ENCODE assay signal across 29 cellular contexts in the genomic region with DNA sequence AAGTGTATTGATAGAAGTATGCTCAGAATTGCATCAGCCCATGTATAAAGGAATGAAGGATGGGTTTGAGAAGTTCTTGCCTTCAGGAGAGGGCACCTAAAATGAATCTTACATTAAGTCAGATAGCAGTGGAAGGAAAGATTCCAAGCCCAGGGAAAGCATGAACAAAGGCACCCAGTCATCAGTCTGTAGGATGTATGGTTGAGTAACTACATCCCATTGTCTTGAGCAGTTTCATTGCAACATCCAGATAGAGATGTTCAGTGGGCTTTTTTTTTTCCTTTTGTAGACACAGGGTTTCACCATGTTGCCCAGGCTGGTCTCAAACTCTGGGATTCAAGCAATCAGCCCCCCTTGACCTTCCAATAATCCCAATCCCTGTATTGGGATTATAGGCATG.
"Had no signal": no experiment of that assay in that cellular context is flagged by ENCODE, and none has a peak within 500 bp of the region (broad histone marks: within the 10 kb centered on the region; RNA-seq: fewer than 3 reads in every experiment).

No MANE protein-coding gene starts in this region.

- FAIRE-seq: frontal cortex, islet of Langerhans had no signal

- H3K36me3 Mint-ChIP-seq: activated naive CD4-positive, alpha-beta T cell treated with anti-CD3 and anti-CD28 coated beads, Interleukin-2, amount 50 U/mL, for 24 hours; naive B cell; stimulated activated naive B cell treated with anti-CD40 and anti-IgM and Interleukin-4, amounts not matched to agents 10 μg/mL and 1 μg/mL and 100 μg/mL, for 72 hours had no signal

- H3K4me1 Mint-ChIP-seq: activated CD4-positive, alpha-beta memory T cell treated with anti-CD3 and anti-CD28 coated beads, Interleukin-2, amount 10 ng/mL, durations not matched to agents 7 days and 5 days; activated CD4-positive, alpha-beta T cell treated with anti-CD3 and anti-CD28 coated beads, Interleukin-2, amount 10 ng/mL, durations not matched to agents 7 days and 5 days; activated naive CD4-positive, alpha-beta T cell treated with anti-CD3 and anti-CD28 coated beads, Interleukin-2, amount 50 U/mL, for 24 hours; activated naive CD8-positive, alpha-beta T cell treated with anti-CD3 and anti-CD28 coated beads, Interleukin-2, amount 50 U/mL, for 24 hours; activated T-helper 17 cell treated with anti-CD3 and anti-CD28 coated beads, Interleukin-2, amount 50 U/mL, for 72 hours; central memory CD8-positive, alpha-beta T cell; naive B cell; stimulated activated naive B cell treated with anti-CD40 and anti-IgM and Interleukin-4, amounts not matched to agents 10 μg/mL and 1 μg/mL and 100 μg/mL, for 72 hours had no signal

- H3K4me3 Mint-ChIP-seq: activated CD4-positive, alpha-beta memory T cell treated with anti-CD3 and anti-CD28 coated beads, Interleukin-2, amount 10 ng/mL, durations not matched to agents 7 days and 5 days; activated CD4-positive, alpha-beta T cell treated with anti-CD3 and anti-CD28 coated beads, Interleukin-2, amount 10 ng/mL, durations not matched to agents 7 days and 5 days; activated naive CD4-positive, alpha-beta T cell treated with anti-CD3 and anti-CD28 coated beads, Interleukin-2, amount 50 U/mL, for 24 hours; activated naive CD8-positive, alpha-beta T cell treated with anti-CD3 and anti-CD28 coated beads, Interleukin-2, amount 50 U/mL, for 24 hours; activated T-cell treated with anti-CD3 and anti-CD28 coated beads, Interleukin-2, amount 50 U/mL, for 4 hours; activated T-helper 17 cell treated with anti-CD3 and anti-CD28 coated beads, Interleukin-2, amount 50 U/mL, for 72 hours; central memory CD8-positive, alpha-beta T cell; dendritic cell treated with granulocyte-macrophage colony-stimulating factor and Interleukin-4, amounts not matched to agents 40 ng/mL and 50 ng/mL, for 4 days; naive B cell; nephron progenitor cell; stimulated activated naive B cell treated with anti-CD40 and anti-IgM and Interleukin-4, amounts not matched to agents 10 μg/mL and 1 μg/mL and 100 μg/mL, for 72 hours had no signal

- H3K27ac ChIP-seq: breast epithelium, epithelial cell of prostate, neutrophil, sigmoid colon, stomach, thyroid gland, upper lobe of left lung, vagina had no signal

- H3K4me1 ChIP-seq: breast epithelium, stomach, thyroid gland, upper lobe of left lung had no signal

- H3K27me3 Mint-ChIP-seq: activated CD4-positive, alpha-beta memory T cell treated with anti-CD3 and anti-CD28 coated beads, Interleukin-2, amount 10 ng/mL, durations not matched to agents 7 days and 5 days; activated CD4-positive, alpha-beta T cell treated with anti-CD3 and anti-CD28 coated beads, Interleukin-2, amount 10 ng/mL, durations not matched to agents 7 days and 5 days; activated naive CD4-positive, alpha-beta T cell treated with anti-CD3 and anti-CD28 coated beads, Interleukin-2, amount 50 U/mL, for 24 hours; activated naive CD8-positive, alpha-beta T cell treated with anti-CD3 and anti-CD28 coated beads, Interleukin-2, amount 50 U/mL, for 24 hours; activated T-helper 17 cell treated with anti-CD3 and anti-CD28 coated beads, Interleukin-2, amount 50 U/mL, for 72 hours; central memory CD8-positive, alpha-beta T cell; dendritic cell treated with granulocyte-macrophage colony-stimulating factor and Interleukin-4, amounts not matched to agents 40 ng/mL and 50 ng/mL, for 4 days; naive B cell had no signal

- DNase-seq: activated CD4-positive, alpha-beta memory T cell treated with anti-CD3 and anti-CD28 coated beads, Interleukin-2, amount 10 ng/mL, durations not matched to agents 7 days and 5 days; activated CD4-positive, alpha-beta T cell treated with anti-CD3 and anti-CD28 coated beads, Interleukin-2, amount 10 ng/mL, durations not matched to agents 7 days and 5 days; activated CD4-positive, CD25-positive, alpha-beta regulatory T cell treated with anti-CD3 and anti-CD28 coated beads, Interleukin-2, amount 50 U/mL, for 72 hours; activated CD8-positive, alpha-beta memory T cell treated with anti-CD3 and anti-CD28 coated beads, Interleukin-2, amount 50 U/mL, for 48 hours; activated naive CD8-positive, alpha-beta T cell treated with anti-CD3 and anti-CD28 coated beads, Interleukin-2, amount 50 U/mL, for 24 hours; activated T-cell treated with anti-CD3 and anti-CD28 coated beads, Interleukin-2, amount 50 U/mL, for 4 hours; left colon; mammary epithelial cell; naive B cell; nephron progenitor cell; retina; sigmoid colon; stimulated activated CD4-positive, alpha-beta T cell treated with anti-CD3 and anti-CD28 coated beads, Interleukin-1b, Interleukin-23, amount 100 ng/mL, for 48 hours; stimulated activated naive B cell treated with anti-CD40 and anti-IgM and Interleukin-4, amounts not matched to agents 10 μg/mL and 1 μg/mL and 100 μg/mL, for 72 hours; stomach; T-helper 2 cell; thyroid gland; upper lobe of left lung had no signal

- ATAC-seq: activated naive CD8-positive, alpha-beta T cell treated with anti-CD3 and anti-CD28 coated beads, Interleukin-2, amount 50 U/mL, for 24 hours; activated T-cell treated with anti-CD3 and anti-CD28 coated beads, Interleukin-2, amount 50 U/mL, for 4 hours; activated T-helper 17 cell treated with anti-CD3 and anti-CD28 coated beads, Interleukin-2, amount 50 U/mL, for 72 hours; left colon; stimulated activated naive B cell treated with anti-CD40 and anti-IgM and Interleukin-4, amounts not matched to agents 10 μg/mL and 1 μg/mL and 100 μg/mL, for 72 hours had no signal

- H3K4me2 ChIP-seq: smooth muscle cell had no signal

- H3K27me3 ChIP-seq: breast epithelium, neutrophil, sigmoid colon, stomach, thyroid gland, upper lobe of left lung, vagina had no signal

- H3K36me3 ChIP-seq: breast epithelium, neutrophil, sigmoid colon, stomach, thyroid gland, upper lobe of left lung, vagina had no signal

- H3K9me3 ChIP-seq: breast epithelium, neutrophil, stomach, thyroid gland, upper lobe of left lung, vagina had no signal

- H3K4me3 ChIP-seq: breast epithelium, sigmoid colon, smooth muscle cell, stomach, thyroid gland, upper lobe of left lung, vagina had no signal

- H3K27ac Mint-ChIP-seq: activated CD4-positive, alpha-beta memory T cell treated with anti-CD3 and anti-CD28 coated beads, Interleukin-2, amount 10 ng/mL, durations not matched to agents 7 days and 5 days; activated CD4-positive, alpha-beta T cell treated with anti-CD3 and anti-CD28 coated beads, Interleukin-2, amount 10 ng/mL, durations not matched to agents 7 days and 5 days; activated naive CD4-positive, alpha-beta T cell treated with anti-CD3 and anti-CD28 coated beads, Interleukin-2, amount 50 U/mL, for 24 hours; activated naive CD8-positive, alpha-beta T cell treated with anti-CD3 and anti-CD28 coated beads, Interleukin-2, amount 50 U/mL, for 24 hours; activated T-helper 17 cell treated with anti-CD3 and anti-CD28 coated beads, Interleukin-2, amount 50 U/mL, for 72 hours; dendritic cell treated with granulocyte-macrophage colony-stimulating factor and Interleukin-4, amounts not matched to agents 40 ng/mL and 50 ng/mL, for 4 days; naive B cell; nephron progenitor cell; stimulated activated naive B cell treated with anti-CD40 and anti-IgM and Interleukin-4, amounts not matched to agents 10 μg/mL and 1 μg/mL and 100 μg/mL, for 72 hours had no signal
